Comparison of ENCODE assay signal across 8 cellular contexts in genomic region chr14:20454645-20455354, GRCh38. TPM values are rescaled to one million over a fixed set of nuclear protein-coding genes. Genes with fewer than 3 reads are reported as not detected.
DNase-seq lines count a peak whose midpoint lies in the region; ATAC-seq, FAIRE-seq and TF ChIP-seq lines count a peak whose summit lies in the region.

APEX1 (plus strand) TSS chr14:20455226; CDS start chr14:20455646, 420 bp downstream.
OSGEP (minus strand) TSS chr14:20454812; CDS start chr14:20454683, 129 bp downstream.

- TF ChIP-seq POLR2A in GM12891 (IDR thresholded peaks at IDR 0.05; ENCODE audit: low read depth, low read length) (peak; percentile 91), adrenal gland (IDR thresholded peaks at IDR 0.05) (peak; percentile 69 to 96), heart left ventricle (IDR thresholded peaks at IDR 0.05) (peak in 1 of 2 donors; percentile 89)

- peaks cover 16 to 35% of the 10 kb centered on the region in 2 donors for H3K4me1 ChIP-seq in adrenal gland (replicated peaks in 1 of 2)
- peaks cover 0 to 54% (median 26%) of the 10 kb centered on the region in 12 donors for H3K4me1 ChIP-seq in heart left ventricle

- H3K27ac ChIP-seq in adrenal gland (peak within 1 kb of the TSS; percentile 87 to 95 (median 94)), heart left ventricle (peak within 1 kb of the TSS; percentile 88 to 98 (median 93))

- H3K36me3 Mint-ChIP-seq in T-cell (peaks cover 35% of the 10 kb centered on the region), type B pancreatic cell (peaks cover 20% of the 10 kb centered on the region)

- H3K9me3 ChIP-seq in adrenal gland (replicated peaks in 1 of 3) (no peaks in the 10 kb centered on the region), heart left ventricle (no peaks in the 10 kb centered on the region)

- POLR2A ChIA-PET in T-cell (lab: Charles Lee) = interaction anchor here (0.7 to 3.2 kb wide), 8 partner anchors 15 to 228 kb away, joined by 3 to 13 read pairs (median 4); partner anchors contain the start of genes PARP2 (in 1 of the 2) and TEP1 (in 1 of the 2)

- peak; percentile 99 for FAIRE-seq in GM12891 (lab: Jason Lieb, UNC)

- no peaks in the 10 kb centered on the region for H3K9me3 Mint-ChIP-seq in T-cell
- H3K9me3 Mint-ChIP-seq in type B pancreatic cell = no peaks in the 10 kb centered on the region

- no peak within 1 kb of the TSS for H3K27ac Mint-ChIP-seq in T-cell
- no peak within 1 kb of the TSS for H3K27ac Mint-ChIP-seq in type B pancreatic cell

- peak; percentile 90 for ATAC-seq in HG02840 (IDR thresholded peaks at IDR 0.05; ENCODE audit: low FRiP score, unreplicated experiment)
- peak; percentile 81 to 89 (median 86) for ATAC-seq in T-cell (replicated peaks in 1 of 4)
- peak; percentile 95 to 97 (median 96) for ATAC-seq in heart left ventricle

- no peaks in the 10 kb centered on the region for H3K27me3 Mint-ChIP-seq in T-cell
- no peaks in the 10 kb centered on the region for H3K27me3 Mint-ChIP-seq in type B pancreatic cell

- H3K4me3 ChIP-seq in adrenal gland (peak within 1 kb of the TSS; percentile 3 to 75 (median 67)), heart left ventricle (peak within 1 kb of the TSS; percentile 71 to 92 (median 81))

- peak in 3 of 6 experiments; percentile 13 to 26 (median 14) for TF ChIP-seq CTCF in adrenal gland (IDR thresholded peaks at IDR 0.05)
- TF ChIP-seq CTCF in heart left ventricle (IDR thresholded peaks at IDR 0.05) = peak in 1 of 12 donors; percentile 6
- TF ChIP-seq CTCF in type B pancreatic cell (conservative IDR thresholded peaks at IDR 0.05) = no peak

- intact Hi-C loops in adrenal gland (cut with DNase I) (loop anchor here in 1 of 2 donors (5.0 kb wide), 1 partner anchor 37 kb away; no protein-coding TSS in a partner anchor), heart left ventricle (cut with DNase I) (loop anchor here (1.0 to 10.0 kb wide), 15 partner anchors 37 to 230 kb away; partner anchors contain the start of genes PARP2 (in 6 of the 10), TEP1 (in 6 of the 10), CCNB1IP1 (in 2 of the 10) and RNASE4 (in 2 of the 10))

- H3K27me3 ChIP-seq in adrenal gland = no peaks in the 10 kb centered on the region
- no peaks in the 10 kb centered on the region for H3K27me3 ChIP-seq in heart left ventricle

- peak; percentile 85 for DNase-seq in GM12891 (ENCODE audit: insufficient read length, low spot score)
- peak; percentile 97 for DNase-seq in NCI-H1436 treated with DMSO at 0.1 percent for 48 hours (lab: John Stamatoyannopoulos, UW)
- DNase-seq in T-cell = peak; percentile 92 to 99 (median 98)
- peak; percentile 97 to 100 (median 99) for DNase-seq in adrenal gland
- peak; percentile 98 to 99 (median 99) for DNase-seq in heart left ventricle
- DNase-seq in pons (ENCODE audit: low spot score) = peak; percentile 99
- peak; percentile 97 for DNase-seq in type B pancreatic cell (ENCODE audit: extremely low spot score, unreplicated experiment)

- WGBS in adrenal gland, 4 donors = 0% methylated on average over 21 to 44 of the region's 44 CpGs
- WGBS in heart left ventricle, 4 donors = 0 to 1% (median 0%) methylated on average over 36 to 44 of the region's 44 CpGs

- CTCF ChIA-PET in T-cell (lab: Charles Lee) = interaction anchor here in 1 of 2 donors (0.5 to 2.8 kb wide), 8 partner anchors 9 to 229 kb away, joined by 3 to 11 read pairs (median 4); partner anchors contain the start of gene TTC5

- peaks cover 0 to 58% of the 10 kb centered on the region in 2 donors for H3K36me3 ChIP-seq in adrenal gland (replicated peaks in 1 of 2)
- peaks cover 0 to 73% (median 63%) of the 10 kb centered on the region in 9 donors for H3K36me3 ChIP-seq in heart left ventricle

- H3K4me3 Mint-ChIP-seq in T-cell (peak within 1 kb of the TSS in 1 of 3 donors; percentile 47), type B pancreatic cell (no peak within 1 kb of the TSS)

- H3K4me1 Mint-ChIP-seq in T-cell (peaks cover 18 to 31% (median 24%) of the 10 kb centered on the region in 3 donors), type B pancreatic cell (ENCODE audit: unreplicated experiment) (peaks cover 7% of the 10 kb centered on the region)

TF ChIP-seq in GM12891, 5 proteins besides CTCF, POLR2A, EP300 and RAD21:
- TF ChIP-seq POU2F2 (IDR thresholded peaks at IDR 0.05; ENCODE audit: low read depth, low read length) (peak; percentile 60), SPI1 (IDR thresholded peaks at IDR 0.05; ENCODE audit: low read depth, low read length) (peak; percentile 19; the same call in 1 of the 2 replicates), PAX5 (IDR thresholded peaks at IDR 0.05; ENCODE audit: insufficient read depth, low read length, severe bottlenecking) (no peak), TAF1 (IDR thresholded peaks at IDR 0.05; ENCODE audit: low read depth, low read length) (peak; percentile 92), POLR2AphosphoS5 (IDR thresholded peaks at IDR 0.05; ENCODE audit: low read depth, low read length) (peak; percentile 89)

RNA-seq across cellular contexts. Expression of gene APEX1, which starts in this region (rescaled TPM):
- 248 TPM for polyA plus RNA-seq in GM12891 (2012; ENCODE audit: low read depth, missing spikeins)
- 100 to 1,000 TPM in 4 of 5 donors, 10 to 100 TPM in 1; 92.9 to 142 (median 120) TPM for total RNA-seq in T-cell
- total RNA-seq in adrenal gland = 100 to 1,000 TPM; 147 to 206 (median 166) TPM
- polyA plus RNA-seq in adrenal gland = 100 to 1,000 TPM in 2 of 3 donors, 10 to 100 TPM in 1; 94.1 to 304 (median 125) TPM
- total RNA-seq in heart left ventricle = 10 to 100 TPM; 60.4 to 92.6 (median 76.4) TPM
- 100 to 1,000 TPM in 1 of 2 donors, 10 to 100 TPM in 1; 47.9 to 109 TPM for polyA plus RNA-seq in heart left ventricle
- 228 and 319 TPM in 2 replicates for total RNA-seq in type B pancreatic cell (ENCODE audit: low replicate concordance)

RNA-seq across cellular contexts. Expression of gene OSGEP, which starts in this region (rescaled TPM):
- 30.6 TPM for polyA plus RNA-seq in GM12891 (2012; ENCODE audit: low read depth, missing spikeins)
- total RNA-seq in T-cell (10 to 100 TPM; 56.4 to 80.2 (median 61.5) TPM), adrenal gland (10 to 100 TPM; 25.0 to 57.2 (median 33.7) TPM), heart left ventricle (10 to 100 TPM; 16.1 to 40.9 (median 18.5) TPM), type B pancreatic cell (ENCODE audit: low replicate concordance) (37.4 and 57.1 TPM in 2 replicates)
- polyA plus RNA-seq in adrenal gland (100 to 1,000 TPM in 2 of 3 donors, 10 to 100 TPM in 1; 31.8 to 102 (median 102) TPM), heart left ventricle (10 to 100 TPM; 21.6 to 30.0 TPM)

Comparison
In these comparisons a context has a peak if more than half of its experiments do, and no peak if none do; other contexts are left out.
1. Peak in every context shown above with its lines: DNase-seq, ATAC-seq, H3K4me3 ChIP-seq and H3K27ac ChIP-seq.